Comparison of ENCODE assay signal across 9 cellular contexts in genomic region chr6:137216875-137217553, GRCh38. TPM values are rescaled to one million over a fixed set of nuclear protein-coding genes. Genes with fewer than 3 reads are reported as not detected.
DNase-seq lines count a peak whose midpoint lies in the region; ATAC-seq and FAIRE-seq lines count a peak whose summit lies in the region.
"Had no signal": no experiment of that assay in that cellular context is flagged by ENCODE, and none has a peak within 500 bp of the region (broad histone marks: within the 10 kb centered on the region; RNA-seq: fewer than 3 reads in every experiment).

No MANE protein-coding gene starts in this region.

- no peaks in the 10 kb centered on the region for H3K9me3 Mint-ChIP-seq in activated naive CD8-positive, alpha-beta T cell treated with anti-CD3 and anti-CD28 coated beads, Interleukin-2, amount 50 U/mL, for 24 hours
- H3K9me3 Mint-ChIP-seq in immature natural killer cell: no peaks in the 10 kb centered on the region

- peaks cover 20 to 82% (median 71%) of the 10 kb centered on the region in 5 donors for H3K4me1 ChIP-seq in subcutaneous abdominal adipose tissue (ENCODE audit: control insufficient read depth in 5 of 5, insufficient read depth in 5 of 5, low read length in 5 of 5)

- H3K27me3 ChIP-seq in subcutaneous abdominal adipose tissue (ENCODE audit: control insufficient read depth in 5 of 5, insufficient read depth in 4 of 5, low read length in 5 of 5): no peaks in the 10 kb centered on the region

- H3K27ac Mint-ChIP-seq in activated naive CD8-positive, alpha-beta T cell treated with anti-CD3 and anti-CD28 coated beads, Interleukin-2, amount 50 U/mL, for 24 hours: no peak overlapping the region
- peak overlapping the region; percentile 59 to 100 (median 99) for H3K27ac Mint-ChIP-seq in immature natural killer cell

- peak in 2 of 3 experiments; percentile 33 to 64 for DNase-seq in NCI-H1417 (lab: John Stamatoyannopoulos, UW)
- DNase-seq in NCI-H1417 treated with DMSO at 0.1 percent for 48 hours (lab: John Stamatoyannopoulos, UW): no peak
- DNase-seq in activated naive CD8-positive, alpha-beta T cell treated with anti-CD3 and anti-CD28 coated beads, Interleukin-2, amount 50 U/mL, for 24 hours: no peak
- DNase-seq in immature natural killer cell: no peak
- DNase-seq in GOT3 (lab: John Stamatoyannopoulos, UW): no peak
- DNase-seq in urothelium cell line (ENCODE audit: low spot score): no peak
- DNase-seq in DMS53 (lab: John Stamatoyannopoulos, UW): no peak
- DNase-seq: H9 had no signal

- no peaks in the 10 kb centered on the region for H3K36me3 ChIP-seq in subcutaneous abdominal adipose tissue (ENCODE audit: control insufficient read depth in 5 of 5, insufficient read depth in 5 of 5, low read length in 5 of 5)

- FAIRE-seq in urothelium cell line (lab: Jason Lieb, UNC): no peak

- H3K4me3 ChIP-seq in subcutaneous abdominal adipose tissue (ENCODE audit: low read depth in 1 of 5, low read length in 5 of 5): peak overlapping the region; percentile 83 to 100 (median 98)

- peaks cover 74% of the 10 kb centered on the region for H3K4me1 Mint-ChIP-seq in activated naive CD8-positive, alpha-beta T cell treated with anti-CD3 and anti-CD28 coated beads, Interleukin-2, amount 50 U/mL, for 24 hours
- peaks cover 66 to 76% of the 10 kb centered on the region in 2 donors for H3K4me1 Mint-ChIP-seq in immature natural killer cell

- H3K27ac ChIP-seq in subcutaneous abdominal adipose tissue (ENCODE audit: low read depth, low read length): peak overlapping the region; percentile 100

- H3K36me3 Mint-ChIP-seq in activated naive CD8-positive, alpha-beta T cell treated with anti-CD3 and anti-CD28 coated beads, Interleukin-2, amount 50 U/mL, for 24 hours (ENCODE audit: low read depth): peaks cover 15% of the 10 kb centered on the region
- peaks cover 0 to 4% (median 3%) of the 10 kb centered on the region in 3 donors for H3K36me3 Mint-ChIP-seq in immature natural killer cell

- no peaks in the 10 kb centered on the region for H3K9me3 ChIP-seq in subcutaneous abdominal adipose tissue (ENCODE audit: control insufficient read depth in 5 of 5, low read length in 5 of 5)

- no peak for ATAC-seq in activated naive CD8-positive, alpha-beta T cell treated with anti-CD3 and anti-CD28 coated beads, Interleukin-2, amount 50 U/mL, for 24 hours

- no peaks in the 10 kb centered on the region for H3K27me3 Mint-ChIP-seq in activated naive CD8-positive, alpha-beta T cell treated with anti-CD3 and anti-CD28 coated beads, Interleukin-2, amount 50 U/mL, for 24 hours
- H3K27me3 Mint-ChIP-seq in immature natural killer cell (ENCODE audit: low read depth in 3 of 3): peaks cover 4 to 12% (median 11%) of the 10 kb centered on the region in 3 donors

- peak overlapping the region; percentile 100 for H3K4me3 Mint-ChIP-seq in activated naive CD8-positive, alpha-beta T cell treated with anti-CD3 and anti-CD28 coated beads, Interleukin-2, amount 50 U/mL, for 24 hours
- peak overlapping the region; percentile 93 to 100 (median 99) for H3K4me3 Mint-ChIP-seq in immature natural killer cell

- H3K9ac ChIP-seq in subcutaneous abdominal adipose tissue (ENCODE audit: low read length in 5 of 5): peak overlapping the region; percentile 97 to 100 (median 99)

RNA-seq across cellular contexts. Expression of gene IFNGR1, which starts 2.2 kb away (rescaled TPM):
- 10 to 100 TPM; 70.4 to 79.3 (median 70.4) TPM for polyA plus RNA-seq in immature natural killer cell

RNA-seq across cellular contexts. Expression of gene IL22RA2, which starts 43.6 kb away (rescaled TPM):
- polyA plus RNA-seq in immature natural killer cell: not detected

Comparison
In these comparisons a context has a peak if more than half of its experiments do, and no peak if none do; other contexts are left out.
1. DNase-seq: peak in NCI-H1417 (2 of 3); none in NCI-H1417 treated with DMSO at 0.1 percent for 48 hours (single experiment), activated naive CD8-positive, alpha-beta T cell treated with anti-CD3 and anti-CD28 coated beads, Interleukin-2, amount 50 U/mL, for 24 hours (single experiment), immature natural killer cell (0 of 3), GOT3 (single experiment), urothelium cell line (single experiment) and DMS53 (single experiment).